In genomic region chr22:50641696-50642607, GRCh38 we compare ENCODE assay signal across 1 cellular context.
TF ChIP-seq lines count a peak whose summit lies in the region.

No MANE protein-coding gene starts in this region.

TF ChIP-seq in HepG2, 621 proteins besides CTCF, POLR2A, EP300 and RAD21 (continued from another document and continues in another):
- TF ChIP-seq PRDM10 (CRISPR knock-in tag; IDR thresholded peaks at IDR 0.05; ENCODE audit: low read depth) (no peak), TBL1XR1 (IDR thresholded peaks at IDR 0.05; ENCODE audit: borderline replicate concordance, low read length, partially characterized antibody) (no peak), ZBTB44 (CRISPR knock-in tag; IDR thresholded peaks at IDR 0.05) (no peak), ZNF619 (CRISPR knock-in tag; IDR thresholded peaks at IDR 0.05) (no peak), ZNF264 (CRISPR knock-in tag; IDR thresholded peaks at IDR 0.05) (peak; percentile 86), GMEB1 (CRISPR knock-in tag; IDR thresholded peaks at IDR 0.05; ENCODE audit: borderline replicate concordance) (peak; percentile 37; the same call in 1 of the 2 replicates), HNF1B (CRISPR knock-in tag; IDR thresholded peaks at IDR 0.05) (peak; percentile 79), BATF2 (CRISPR knock-in tag; IDR thresholded peaks at IDR 0.05) (no peak), HMGXB4 (CRISPR knock-in tag; IDR thresholded peaks at IDR 0.05; ENCODE audit: borderline replicate concordance in 1 of 2, low read depth in 1 of 2) (peak in 1 of 2 experiments; percentile 70; a peak in 1 of 4 replicates), ZNF207 (IDR thresholded peaks at IDR 0.05; ENCODE audit: borderline replicate concordance) (no peak), ZNF446 (CRISPR knock-in tag; IDR thresholded peaks at IDR 0.05) (no peak), SOX6 (IDR thresholded peaks at IDR 0.05) (no peak), SOX6 (CRISPR knock-in tag; IDR thresholded peaks at IDR 0.05) (peak; percentile 92), ZNF703 (CRISPR knock-in tag; IDR thresholded peaks at IDR 0.05; ENCODE audit: borderline replicate concordance) (no peak), HOMEZ (CRISPR knock-in tag; IDR thresholded peaks at IDR 0.05; ENCODE audit: low read depth) (no peak), ZNF225 (CRISPR knock-in tag; IDR thresholded peaks at IDR 0.05) (no peak; the same call in 1 of the 2 replicates), ZNF501 (CRISPR knock-in tag; IDR thresholded peaks at IDR 0.05) (0 out of 2 replicates have a peak, but pooled peaks have one; percentile 5), ZNF709 (CRISPR knock-in tag; IDR thresholded peaks at IDR 0.05) (no peak), SKIL (CRISPR knock-in tag; IDR thresholded peaks at IDR 0.05; ENCODE audit: borderline replicate concordance) (0 out of 2 replicates have a peak, but pooled peaks have one; percentile 47), CENPT (CRISPR knock-in tag; IDR thresholded peaks at IDR 0.05; ENCODE audit: low read depth) (no peak), GLI4 (CRISPR knock-in tag; IDR thresholded peaks at IDR 0.05; ENCODE audit: borderline replicate concordance) (peak; percentile 8; the same call in 1 of the 2 replicates), REXO4 (CRISPR knock-in tag; IDR thresholded peaks at IDR 0.05; ENCODE audit: borderline replicate concordance) (no peak), ZC3H13 (CRISPR knock-in tag; IDR thresholded peaks at IDR 0.05) (no peak), ZMAT5 (CRISPR knock-in tag; IDR thresholded peaks at IDR 0.05; ENCODE audit: borderline replicate concordance, low read depth) (no peak), FOXO4 (CRISPR knock-in tag; conservative IDR thresholded peaks at IDR 0.05) (no peak), ZXDC (CRISPR knock-in tag; IDR thresholded peaks at IDR 0.05) (no peak), ZIK1 (CRISPR knock-in tag; IDR thresholded peaks at IDR 0.05; ENCODE audit: borderline replicate concordance, low read depth) (no peak), DMAP1 (CRISPR knock-in tag; IDR thresholded peaks at IDR 0.05) (peak; percentile 71; the same call in 1 of the 2 replicates), MYC (CRISPR knock-in tag; IDR thresholded peaks at IDR 0.05; ENCODE audit: borderline replicate concordance) (peak; percentile 92), NCOA5 (CRISPR knock-in tag; IDR thresholded peaks at IDR 0.05) (no peak), CHD4 (IDR thresholded peaks at IDR 0.05; ENCODE audit: borderline replicate concordance, low read length) (0 out of 2 replicates have a peak, but pooled peaks have one; percentile 67), ZNF574 (CRISPR knock-in tag; IDR thresholded peaks at IDR 0.05) (peak; percentile 69; the same call in 1 of the 2 replicates)
